ENCODE assay signal across 1 cellular context in genomic region chr16:67108931-67109406, GRCh38.
TF ChIP-seq lines count a peak whose summit lies in the region.

No MANE protein-coding gene starts in this region.

TF ChIP-seq in WTC11, 78 proteins besides CTCF, POLR2A, EP300 and RAD21 (continued from another document):
- TF ChIP-seq PRDM15 (CRISPR knock-in tag; IDR thresholded peaks at IDR 0.05) (no peak), ZNF416 (CRISPR knock-in tag; IDR thresholded peaks at IDR 0.05) (no peak), GTF2I (CRISPR knock-in tag; conservative IDR thresholded peaks at IDR 0.05) (no peak)
